In genomic region chr9:78858266-78858665, GRCh38 we compare ENCODE assay signal across 22 cellular contexts.
DNase-seq lines count a peak whose midpoint lies in the region; ATAC-seq and TF ChIP-seq lines count a peak whose summit lies in the region.
"Had no signal": no experiment of that assay in that cellular context is flagged by ENCODE, and none has a peak within 500 bp of the region (broad histone marks: within the 10 kb centered on the region; RNA-seq: fewer than 3 reads in every experiment).

No MANE protein-coding gene starts in this region.

- H3K27ac Mint-ChIP-seq in neural crest cell (ENCODE audit: unreplicated experiment): no peak overlapping the region
- H3K27ac Mint-ChIP-seq: B cell, CD14-positive monocyte, GM23338, IgD-negative memory B cell had no signal

- peaks cover 3% of the 10 kb centered on the region for H3K27me3 Mint-ChIP-seq in neural crest cell (ENCODE audit: low read depth)
- H3K27me3 Mint-ChIP-seq: B cell, IgD-negative memory B cell had no signal

- H3K9me3 Mint-ChIP-seq in neural crest cell: no peaks in the 10 kb centered on the region
- H3K9me3 Mint-ChIP-seq: GM23338, IgD-negative memory B cell had no signal

- H3K4me1 Mint-ChIP-seq in neural crest cell: peaks cover 34% of the 10 kb centered on the region
- H3K4me1 Mint-ChIP-seq: B cell, CD14-positive monocyte had no signal

- ATAC-seq in GM18870 (IDR thresholded peaks at IDR 0.05; ENCODE audit: unreplicated experiment) (no peak), GM21723 (IDR thresholded peaks at IDR 0.05; ENCODE audit: unreplicated experiment) (no peak)
- ATAC-seq: A549, GM12878, GM23338 had no signal

- TF ChIP-seq CTCF in neural crest cell (conservative IDR thresholded peaks at IDR 0.05): no peak

- DNase-seq in EH (ENCODE audit: low read depth) (peak; percentile 75), M059J (ENCODE audit: low read depth) (peak; percentile 90), astrocyte of the hippocampus (ENCODE audit: low read depth, low spot score) (peak; percentile 52), neural crest cell (ENCODE audit: low read depth, low spot score) (peak; percentile 3), RPMI8226 (no peak)
- DNase-seq: DMS53, HCEC 1CT, NCI-H1694, NCI-H2171 treated with DMSO at 0.1 percent for 48 hours, NCI-H446, NCI-H526, OCI-M1, Right ventricle myocardium superior, SW 1271 had no signal

- no peak overlapping the region for H3K4me3 Mint-ChIP-seq in neural crest cell
- H3K4me3 Mint-ChIP-seq: B cell, CD14-positive monocyte, GM23338, IgD-negative memory B cell had no signal

- H3K36me3 Mint-ChIP-seq in neural crest cell (ENCODE audit: low read depth): no peaks in the 10 kb centered on the region
- H3K36me3 Mint-ChIP-seq: CD14-positive monocyte, IgD-negative memory B cell had no signal
